Comparison of ENCODE assay signal across 13 cellular contexts in genomic region chr19:6710273-6711077, GRCh38. TPM values are rescaled to one million over a fixed set of nuclear protein-coding genes. Genes with fewer than 3 reads are reported as not detected.
A peak's percentile ranks its signal among the peaks of the same experiment; 100 is the strongest.
DNase-seq lines count a peak whose midpoint lies in the region; ATAC-seq and TF ChIP-seq lines count a peak whose summit lies in the region.
"Had no signal": no experiment of that assay in that cellular context is flagged by ENCODE, and none has a peak within 500 bp of the region (broad histone marks: within the 10 kb centered on the region; RNA-seq: fewer than 3 reads in every experiment).

No MANE protein-coding gene starts in this region.

- intact Hi-C loops in MCF 10A (cut with micrococcal nuclease) (no loop called here), breast epithelium (cut with DNase I; ENCODE audit: low total_unique reads) (no loop called here), PC-3 (cut with micrococcal nuclease) (no loop called here), uterus (cut with DNase I; ENCODE audit: low total_unique reads) (no loop called here)

- no TSS peak for BruUV-seq in MCF 10A (replicated peaks; lab: Mats Ljungman, UMichigan)
- no TSS peak for BruUV-seq in PC-3 (replicated peaks; lab: Mats Ljungman, UMichigan)

- no peak for TF ChIP-seq EP300 in tibial nerve (IDR thresholded peaks at IDR 0.05)

- H3K36me3 ChIP-seq in breast epithelium, result no peaks in the 10 kb centered on the region
- H3K36me3 ChIP-seq in PC-3 (ENCODE audit: low read depth, low read length), result no peaks in the 10 kb centered on the region
- H3K36me3 ChIP-seq in tibial nerve, result peaks cover 0 to 30% (median 0%) of the 10 kb centered on the region in 3 donors
- no peaks in the 10 kb centered on the region for H3K36me3 ChIP-seq in uterus

- H3K4me3 Mint-ChIP-seq in MCF 10A (ENCODE audit: unreplicated experiment), result peak overlapping the region; percentile 21
- peak overlapping the region; percentile 31 to 69 for H3K4me3 Mint-ChIP-seq in stimulated activated naive CD8-positive, alpha-beta T cell treated with anti-CD3 and anti-CD28 coated beads, Interleukin-15, amount 100 ng/mL, for 72 hours
- H3K4me3 Mint-ChIP-seq: nephron progenitor cell had no signal

- ATAC-seq in PC-3, result peak; percentile 48; the same call in 1 of the 2 replicates
- peak; percentile 24 for ATAC-seq in stimulated activated naive CD8-positive, alpha-beta T cell treated with anti-CD3 and anti-CD28 coated beads, Interleukin-15, amount 100 ng/mL, for 72 hours

- peaks cover 0 to 6% of the 10 kb centered on the region in 2 donors for H3K27me3 ChIP-seq in breast epithelium
- peaks cover 22% of the 10 kb centered on the region for H3K27me3 ChIP-seq in PC-3 (ENCODE audit: low read length)
- H3K27me3 ChIP-seq in tibial nerve, result peaks cover 0 to 28% of the 10 kb centered on the region in 2 donors
- no peaks in the 10 kb centered on the region for H3K27me3 ChIP-seq in uterus

- POLR2A ChIA-PET in MCF 10A (lab: Yijun Ruan, JAX), result interaction anchor here (0.6 kb wide), 1 partner anchor 37 kb away, joined by 4 read pairs; no protein-coding TSS in a partner anchor
- POLR2A ChIA-PET in PC-3 (lab: Charles Lee; ENCODE audit: unreplicated experiment), result no interaction called here

- H3K9me3 Mint-ChIP-seq in MCF 10A (ENCODE audit: unreplicated experiment), result no peaks in the 10 kb centered on the region
- no peaks in the 10 kb centered on the region for H3K9me3 Mint-ChIP-seq in stimulated activated naive CD8-positive, alpha-beta T cell treated with anti-CD3 and anti-CD28 coated beads, Interleukin-15, amount 100 ng/mL, for 72 hours
- H3K9me3 Mint-ChIP-seq: nephron progenitor cell had no signal

- H3K36me3 Mint-ChIP-seq in MCF 10A (ENCODE audit: insufficient read depth, unreplicated experiment), result peaks cover 98% of the 10 kb centered on the region

- H3K4me2 ChIP-seq in PC-3 (ENCODE audit: low read length), result no peak overlapping the region

- TF ChIP-seq CTCF in MCF 10A (IDR thresholded peaks at IDR 0.05; ENCODE audit: unreplicated experiment), result no peak
- TF ChIP-seq CTCF in breast epithelium (IDR thresholded peaks at IDR 0.05), result no peak
- TF ChIP-seq CTCF in PC-3 (conservative IDR thresholded peaks at IDR 0.05; ENCODE audit: low read depth, low read length), result peak; percentile 51
- no peak for TF ChIP-seq CTCF in tibial nerve (IDR thresholded peaks at IDR 0.05)
- no peak for TF ChIP-seq CTCF in uterus (IDR thresholded peaks at IDR 0.05)

- H3K9me3 ChIP-seq in breast epithelium (no peaks in the 10 kb centered on the region), PC-3 (ENCODE audit: low read length) (no peaks in the 10 kb centered on the region), tibial nerve (no peaks in the 10 kb centered on the region), uterus (no peaks in the 10 kb centered on the region)

- 12 to 20% methylated on average over 30 of the region's 30 CpGs for WGBS in tibial nerve, 2 donors

- H4K20me1 ChIP-seq in PC-3 (ENCODE audit: low read length), result no peaks in the 10 kb centered on the region

- no peaks in the 10 kb centered on the region for H3K27me3 Mint-ChIP-seq in MCF 10A (ENCODE audit: insufficient read depth, unreplicated experiment)
- peaks cover 44% of the 10 kb centered on the region for H3K27me3 Mint-ChIP-seq in stimulated activated naive CD8-positive, alpha-beta T cell treated with anti-CD3 and anti-CD28 coated beads, Interleukin-15, amount 100 ng/mL, for 72 hours

- no peaks in the 10 kb centered on the region for H3K9me2 ChIP-seq in PC-3 (replicated peaks; ENCODE audit: low read length)

- no peaks in the 10 kb centered on the region for H3K79me2 ChIP-seq in PC-3 (ENCODE audit: low read length)

- H3K9ac ChIP-seq in PC-3 (ENCODE audit: low read length), result no peak overlapping the region

- CTCF ChIA-PET in MCF 10A (lab: Yijun Ruan, JAX) (no interaction called here), PC-3 (lab: Charles Lee) (no interaction called here)

- H3K4me1 Mint-ChIP-seq in MCF 10A (ENCODE audit: insufficient read depth, unreplicated experiment), result peaks cover 24% of the 10 kb centered on the region
- peaks cover 14% of the 10 kb centered on the region for H3K4me1 Mint-ChIP-seq in stimulated activated naive CD8-positive, alpha-beta T cell treated with anti-CD3 and anti-CD28 coated beads, Interleukin-15, amount 100 ng/mL, for 72 hours
- H3K4me1 Mint-ChIP-seq: nephron progenitor cell had no signal

- H2AFZ ChIP-seq in PC-3 (ENCODE audit: low read length), result no peak overlapping the region

- H3K27ac ChIP-seq in breast epithelium (peak overlapping the region in 1 of 2 donors; percentile 32), PC-3 (ENCODE audit: low read length) (no peak overlapping the region), tibial nerve (no peak overlapping the region), uterus (no peak overlapping the region)

- no peaks in the 10 kb centered on the region for H3F3A ChIP-seq in PC-3 (ENCODE audit: low read length, unreplicated experiment)

- H3K4me1 ChIP-seq in breast epithelium, result no peaks in the 10 kb centered on the region
- no peaks in the 10 kb centered on the region for H3K4me1 ChIP-seq in PC-3 (ENCODE audit: insufficient read depth, low read length)
- no peaks in the 10 kb centered on the region for H3K4me1 ChIP-seq in tibial nerve
- H3K4me1 ChIP-seq in uterus, result no peaks in the 10 kb centered on the region

- TF ChIP-seq POLR2A in breast epithelium (IDR thresholded peaks at IDR 0.05), result no peak
- TF ChIP-seq POLR2A in tibial nerve (IDR thresholded peaks at IDR 0.05), result no peak
- no peak for TF ChIP-seq POLR2A in uterus (IDR thresholded peaks at IDR 0.05)

- H3K4me3 ChIP-seq in breast epithelium (no peak overlapping the region), PC-3 (ENCODE audit: low read length) (no peak overlapping the region), tibial nerve (no peak overlapping the region), uterus (no peak overlapping the region)

- peak overlapping the region; percentile 64 for H3K27ac Mint-ChIP-seq in MCF 10A (ENCODE audit: low read depth, unreplicated experiment)
- H3K27ac Mint-ChIP-seq in stimulated activated naive CD8-positive, alpha-beta T cell treated with anti-CD3 and anti-CD28 coated beads, Interleukin-15, amount 100 ng/mL, for 72 hours, result peak overlapping the region in 1 of 2 donors; percentile 54
- H3K27ac Mint-ChIP-seq: nephron progenitor cell had no signal

- no peak for DNase-seq in MCF 10A (ENCODE audit: unreplicated experiment)
- no peak for DNase-seq in breast epithelium (ENCODE audit: low spot score in 2 of 2)
- DNase-seq in PC-3, result peak; percentile 40
- DNase-seq in iPS-NIHi11 (ENCODE audit: low spot score), result peak; percentile 55
- no peak for DNase-seq in stimulated activated naive CD8-positive, alpha-beta T cell treated with anti-CD3 and anti-CD28 coated beads, Interleukin-15, amount 100 ng/mL, for 72 hours
- DNase-seq in HuH-7 (ENCODE audit: low spot score), result no peak
- no peak for DNase-seq in tibial nerve (ENCODE audit: low spot score in 2 of 2)
- no peak for DNase-seq in uterus
- DNase-seq: activated CD4-positive, alpha-beta T cell treated with anti-CD3 and anti-CD28 coated beads for 1 hour; C1 segment of cervical spinal cord; KG1; nephron progenitor cell; stimulated activated naive CD4-positive, alpha-beta T cell had no signal

RNA-seq across cellular contexts. Expression of gene C3, which starts 10.0 kb away (rescaled TPM):
- total RNA-seq in MCF 10A (2022) (842 and 872 TPM in 2 replicates), breast epithelium (1,000 to 10,000 TPM in 2 of 3 donors, 100 to 1,000 TPM in 1; 856 to 1,298 (median 1,115) TPM), PC-3 (2014; rRNA removed) (13.3 and 16.9 TPM in 2 replicates), tibial nerve (1,000 to 10,000 TPM in 1 of 4 donors, 100 to 1,000 TPM in 3; 256 to 1,128 (median 733) TPM), uterus (1,000 to 10,000 TPM in 1 of 4 donors, 100 to 1,000 TPM in 2, 10 to 100 TPM in 1; 45.4 to 1,093 (median 422) TPM)

RNA-seq across cellular contexts. Expression of gene GPR108, which starts 26.9 kb away (rescaled TPM):
- total RNA-seq in MCF 10A (2022) (115 and 124 TPM in 2 replicates), breast epithelium (10 to 100 TPM; 62.9 to 98.1 (median 78.0) TPM), PC-3 (2014; rRNA removed) (59.0 and 78.7 TPM in 2 replicates), tibial nerve (10 to 100 TPM; 53.4 to 79.2 (median 65.9) TPM), uterus (100 to 1,000 TPM in 2 of 4 donors, 10 to 100 TPM in 2; 38.6 to 147 (median 111) TPM)

RNA-seq across cellular contexts. Expression of gene TRIP10, which starts 29.0 kb away (rescaled TPM):
- 45.4 and 49.7 TPM in 2 replicates for total RNA-seq in MCF 10A (2022)
- 10 to 100 TPM; 56.9 to 98.1 (median 87.5) TPM for total RNA-seq in breast epithelium
- total RNA-seq in PC-3 (2014; rRNA removed), result 96.6 and 106 TPM in 2 replicates
- total RNA-seq in tibial nerve, result 100 to 1,000 TPM in 3 of 4 donors, 10 to 100 TPM in 1; 96.1 to 148 (median 110) TPM
- total RNA-seq in uterus, result 100 to 1,000 TPM in 1 of 4 donors, 10 to 100 TPM in 3; 36.0 to 144 (median 48.2) TPM

RNA-seq across cellular contexts. Expression of gene TNFSF14, which starts 40.5 kb away (rescaled TPM):
- total RNA-seq in MCF 10A (2022), result 12.1 and 12.2 TPM in 2 replicates
- total RNA-seq in breast epithelium, result 1 to 10 TPM in 2 of 3 donors, under 1 TPM in 1; 0.96 to 8.3 (median 2.9) TPM
- not detected in 2 replicates for total RNA-seq in PC-3 (2014; rRNA removed)
- 1 to 10 TPM; 1.3 to 8.4 (median 5.2) TPM for total RNA-seq in tibial nerve
- 1 to 10 TPM in 1 of 4 donors, under 1 TPM in 2, not detected in 1; 0.28 to 3.1 (median 0.59) TPM for total RNA-seq in uterus

RNA-seq across cellular contexts. Expression of gene SH2D3A, which starts 56.8 kb away (rescaled TPM):
- total RNA-seq in MCF 10A (2022) (28.5 and 76.7 TPM in 2 replicates), breast epithelium (10 to 100 TPM in 2 of 3 donors, under 1 TPM in 1; 0.96 to 38.2 (median 18.4) TPM), PC-3 (2014; rRNA removed) (141 and 162 TPM in 2 replicates), tibial nerve (1 to 10 TPM in 1 of 4 donors, under 1 TPM in 2, not detected in 1; 0.39 to 4.2 (median 0.44) TPM), uterus (1 to 10 TPM in 2 of 4 donors, not detected in 2; 1.0 to 5.4 TPM)

Comparison
In these comparisons a context has a peak if more than half of its experiments do, and no peak if none do; other contexts are left out.
1. DNase-seq: peak in PC-3 (single experiment) and iPS-NIHi11 (single experiment); none in MCF 10A (single experiment), breast epithelium (0 of 2), stimulated activated naive CD8-positive, alpha-beta T cell treated with anti-CD3 and anti-CD28 coated beads, Interleukin-15, amount 100 ng/mL, for 72 hours (0 of 2), HuH-7 (single experiment), tibial nerve (0 of 2) and uterus (0 of 2).